In genomic region chr13:77699059-77699680, GRCh38 we compare ENCODE assay signal across 8 cellular contexts. TPM values are rescaled to one million over a fixed set of nuclear protein-coding genes. Genes with fewer than 3 reads are reported as not detected.
DNase-seq lines count a peak whose midpoint lies in the region; ATAC-seq, FAIRE-seq and TF ChIP-seq lines count a peak whose summit lies in the region.

No MANE protein-coding gene starts in this region.

- H3K9me3 Mint-ChIP-seq in activated CD8-positive, alpha-beta memory T cell treated with anti-CD3 and anti-CD28 coated beads, Interleukin-2, amount 10 ng/mL, durations not matched to agents 7 days and 5 days (ENCODE audit: low read depth): no peaks in the 10 kb centered on the region
- H3K9me3 Mint-ChIP-seq in activated naive CD8-positive, alpha-beta T cell treated with anti-CD3 and anti-CD28 coated beads, Interleukin-2, amount 10 ng/mL, durations not matched to agents 7 days and 5 days: no peaks in the 10 kb centered on the region

- no peaks in the 10 kb centered on the region for H4K20me1 ChIP-seq in HepG2 (ENCODE audit: insufficient read depth, low read length)

- no peak overlapping the region for H2AFZ ChIP-seq in HepG2 (ENCODE audit: low read length)

- DNase-seq in activated CD8-positive, alpha-beta memory T cell treated with anti-CD3 and anti-CD28 coated beads, Interleukin-2, amount 10 ng/mL, durations not matched to agents 7 days and 5 days: no peak
- DNase-seq in activated CD8-positive, alpha-beta memory T cell treated with anti-CD3 and anti-CD28 coated beads for 24 hours: no peak
- DNase-seq in activated naive CD8-positive, alpha-beta T cell treated with anti-CD3 and anti-CD28 coated beads, Interleukin-2, amount 10 ng/mL, durations not matched to agents 7 days and 5 days: no peak
- DNase-seq in HepG2 (ENCODE audit: low spot score): no peak
- no peak for DNase-seq in thyroid gland
- no peak for DNase-seq in NCI-H128 (lab: John Stamatoyannopoulos, UW; ENCODE audit: unreplicated experiment)
- DNase-seq in activated CD4-positive, alpha-beta T cell treated with anti-CD3 and anti-CD28 coated beads for 4 hours: no peak

- POLR2A ChIA-PET in activated naive CD8-positive, alpha-beta T cell treated with anti-CD3 and anti-CD28 coated beads, Interleukin-2, amount 10 ng/mL, durations not matched to agents 7 days and 5 days (lab: Charles Lee): interaction anchor here (1.0 kb wide), 1 partner anchor 368 kb away, joined by 3 read pairs; no protein-coding TSS in a partner anchor
- POLR2A ChIA-PET in HepG2 (lab: Yijun Ruan, JAX): no interaction called here

- no peak for TF ChIP-seq RAD21 in HepG2 (CRISPR knock-in tag; IDR thresholded peaks at IDR 0.05)

- H3K27ac Mint-ChIP-seq in activated CD8-positive, alpha-beta memory T cell treated with anti-CD3 and anti-CD28 coated beads, Interleukin-2, amount 10 ng/mL, durations not matched to agents 7 days and 5 days: peak overlapping the region; percentile 96
- peak overlapping the region; percentile 100 for H3K27ac Mint-ChIP-seq in activated naive CD8-positive, alpha-beta T cell treated with anti-CD3 and anti-CD28 coated beads, Interleukin-2, amount 10 ng/mL, durations not matched to agents 7 days and 5 days

- H3K36me3 ChIP-seq in HepG2 (replicated peaks in 1 of 2; ENCODE audit: control insufficient read depth in 1 of 2, insufficient read depth in 2 of 2, low read length in 2 of 2) (no peaks in the 10 kb centered on the region), thyroid gland (no peaks in the 10 kb centered on the region)

- no peak for TF ChIP-seq CTCF in HepG2 (CRISPR knock-in tag; IDR thresholded peaks at IDR 0.05)
- TF ChIP-seq CTCF in thyroid gland (IDR thresholded peaks at IDR 0.05): no peak

- CTCF ChIA-PET in activated CD8-positive, alpha-beta memory T cell treated with anti-CD3 and anti-CD28 coated beads, Interleukin-2, amount 10 ng/mL, durations not matched to agents 7 days and 5 days (lab: Charles Lee): interaction anchor here (1.4 to 3.9 kb wide), 2 partner anchors 30 to 51 kb away, joined by 3 to 18 read pairs; no protein-coding TSS in a partner anchor
- CTCF ChIA-PET in HepG2 (lab: Yijun Ruan, JAX; ENCODE audit: low intra/inter-chr PET ratio, low total read pairs): no interaction called here

- H3K4me3 Mint-ChIP-seq in activated CD8-positive, alpha-beta memory T cell treated with anti-CD3 and anti-CD28 coated beads, Interleukin-2, amount 10 ng/mL, durations not matched to agents 7 days and 5 days: peak overlapping the region; percentile 98
- peak overlapping the region; percentile 100 for H3K4me3 Mint-ChIP-seq in activated naive CD8-positive, alpha-beta T cell treated with anti-CD3 and anti-CD28 coated beads, Interleukin-2, amount 10 ng/mL, durations not matched to agents 7 days and 5 days

- in situ Hi-C loops in HepG2 (cut with HindIII; ENCODE audit: extremely low pct_ligation_motif_present, low pct_unique_long_range_greater_than_20kb): no loop called here

- H3K4me3 ChIP-seq in HepG2 (replicated peaks in 1 of 3; ENCODE audit: insufficient read depth in 1 of 3, low read depth in 2 of 3, low read length in 3 of 3) (peak overlapping the region; percentile 50 to 76 (median 58); a peak in 5 of 6 replicates), thyroid gland (replicated peaks in 1 of 3) (peak overlapping the region; percentile 58 to 81 (median 58))

- H3K36me3 Mint-ChIP-seq in activated CD8-positive, alpha-beta memory T cell treated with anti-CD3 and anti-CD28 coated beads, Interleukin-2, amount 10 ng/mL, durations not matched to agents 7 days and 5 days: peaks cover 6% of the 10 kb centered on the region
- H3K36me3 Mint-ChIP-seq in activated naive CD8-positive, alpha-beta T cell treated with anti-CD3 and anti-CD28 coated beads, Interleukin-2, amount 10 ng/mL, durations not matched to agents 7 days and 5 days: peaks cover 4% of the 10 kb centered on the region

- TF ChIP-seq POLR2A in HepG2 (IDR thresholded peaks at IDR 0.05; ENCODE audit: insufficient read depth in 1 of 2, low read depth in 2 of 2, low read length in 2 of 2) (no peak), thyroid gland (IDR thresholded peaks at IDR 0.05) (no peak)

- H3K4me1 Mint-ChIP-seq in activated CD8-positive, alpha-beta memory T cell treated with anti-CD3 and anti-CD28 coated beads, Interleukin-2, amount 10 ng/mL, durations not matched to agents 7 days and 5 days: peaks cover 28% of the 10 kb centered on the region
- H3K4me1 Mint-ChIP-seq in activated naive CD8-positive, alpha-beta T cell treated with anti-CD3 and anti-CD28 coated beads, Interleukin-2, amount 10 ng/mL, durations not matched to agents 7 days and 5 days: peaks cover 29% of the 10 kb centered on the region

- H3K27ac ChIP-seq in HepG2 (ENCODE audit: extremely low read length, insufficient read depth, low read length) (no peak overlapping the region), thyroid gland (no peak overlapping the region)

- H3K9me3 ChIP-seq in HepG2 (ENCODE audit: low read length): no peaks in the 10 kb centered on the region
- H3K9me3 ChIP-seq in thyroid gland: no peaks in the 10 kb centered on the region

- peak overlapping the region; percentile 96 for H3K4me2 ChIP-seq in HepG2 (ENCODE audit: low read depth, low read length)

- no peak overlapping the region for H3K9ac ChIP-seq in HepG2 (ENCODE audit: insufficient read depth, low read depth, low read length)

- no peak for TF ChIP-seq EP300 in HepG2 (IDR thresholded peaks at IDR 0.05; ENCODE audit: low read depth in 2 of 2, low read length in 2 of 2)
- TF ChIP-seq EP300 in HepG2 (CRISPR knock-in tag; IDR thresholded peaks at IDR 0.05; ENCODE audit: borderline replicate concordance): no peak

- no peaks in the 10 kb centered on the region for H3K79me2 ChIP-seq in HepG2 (ENCODE audit: insufficient read depth, low read length)

- 1% methylated on average over 4 of the region's 4 CpGs for WGBS in HepG2 (ENCODE audit: low lambda C conversion rate)
- 3 to 4% methylated on average over 4 of the region's 4 CpGs for WGBS in thyroid gland, 2 donors

- H3K27me3 ChIP-seq in HepG2 (ENCODE audit: control insufficient read depth in 1 of 2, insufficient read depth in 2 of 2, low read length in 2 of 2) (peaks cover 3 to 21% of the 10 kb centered on the region in 2 experiments; a peak in 3 of 5 replicates), thyroid gland (no peaks in the 10 kb centered on the region)

- ATAC-seq in activated CD8-positive, alpha-beta memory T cell treated with anti-CD3 and anti-CD28 coated beads, Interleukin-2, amount 10 ng/mL, durations not matched to agents 7 days and 5 days: no peak
- no peak for ATAC-seq in activated naive CD8-positive, alpha-beta T cell treated with anti-CD3 and anti-CD28 coated beads, Interleukin-2, amount 10 ng/mL, durations not matched to agents 7 days and 5 days (ENCODE audit: low read depth)
- no peak for ATAC-seq in HepG2
- no peak for ATAC-seq in GM18520 (IDR thresholded peaks at IDR 0.05; ENCODE audit: unreplicated experiment)

- H3K27me3 Mint-ChIP-seq in activated CD8-positive, alpha-beta memory T cell treated with anti-CD3 and anti-CD28 coated beads, Interleukin-2, amount 10 ng/mL, durations not matched to agents 7 days and 5 days: peaks cover 8% of the 10 kb centered on the region
- H3K27me3 Mint-ChIP-seq in activated naive CD8-positive, alpha-beta T cell treated with anti-CD3 and anti-CD28 coated beads, Interleukin-2, amount 10 ng/mL, durations not matched to agents 7 days and 5 days: peaks cover 9% of the 10 kb centered on the region

- no TSS peak for BruUV-seq in HepG2 (replicated peaks; lab: Mats Ljungman, UMichigan)

- no peak for FAIRE-seq in HepG2 (lab: Jason Lieb, UNC)

- intact Hi-C loops in HepG2 (cut with micrococcal nuclease; ENCODE audit: unreplicated experiment): loop anchor here (5.0 kb wide), 1 partner anchor 372 kb away; the partner anchor contains the start of gene MYCBP2
- intact Hi-C loops in thyroid gland (cut with DNase I): no loop called here

- H3K4me1 ChIP-seq in HepG2 (ENCODE audit: insufficient read depth, low read length) (no peaks in the 10 kb centered on the region; the same call in 1 of the 2 replicates), thyroid gland (peaks cover 0 to 19% of the 10 kb centered on the region in 2 donors)

TF ChIP-seq in HepG2, 621 proteins besides CTCF, POLR2A, EP300 and RAD21 (continues in another document):
- no peak for TF ChIP-seq ZNF557 (CRISPR knock-in tag; IDR thresholded peaks at IDR 0.05)
- no peak for TF ChIP-seq ZNF782 (CRISPR knock-in tag; IDR thresholded peaks at IDR 0.05; ENCODE audit: borderline replicate concordance)
- no peak for TF ChIP-seq TAF15 (IDR thresholded peaks at IDR 0.05; ENCODE audit: low read depth, low read length, poor library complexity, severe bottlenecking)
- TF ChIP-seq RBM22 (optimal IDR thresholded peaks at IDR 0.05; ENCODE audit: low read length): no peak

RNA-seq across cellular contexts. Expression of gene SLAIN1, which starts 1.7 kb away (rescaled TPM):
- 10 to 100 TPM; 40.1 to 44.2 TPM for total RNA-seq in activated CD8-positive, alpha-beta memory T cell treated with anti-CD3 and anti-CD28 coated beads, Interleukin-2, amount 10 ng/mL, durations not matched to agents 7 days and 5 days
- 10 to 100 TPM; 31.1 to 33.0 TPM for total RNA-seq in activated naive CD8-positive, alpha-beta T cell treated with anti-CD3 and anti-CD28 coated beads, Interleukin-2, amount 10 ng/mL, durations not matched to agents 7 days and 5 days
- total RNA-seq in HepG2 (2016; rRNA removed; fragmentation: Illumina TruSeq; extraction: Trizol) (4.5 and 4.8 TPM in 2 replicates), thyroid gland (10 to 100 TPM; 19.5 to 30.1 (median 25.4) TPM)
- total RNA-seq in HepG2 (2016; cell fraction: cytosol; rRNA removed; fragmentation: Illumina TruSeq; extraction: Trizol; ENCODE audit: low read depth): 8.0 and 11.8 TPM in 2 replicates
- 4.1 and 4.7 TPM in 2 replicates for total RNA-seq in HepG2 (2016; cell fraction: insoluble cytoplasmic fraction; rRNA removed; fragmentation: Illumina TruSeq; extraction: Trizol)
- total RNA-seq in HepG2 (2016; cell fraction: membrane; rRNA removed; fragmentation: Illumina TruSeq; extraction: Trizol): 5.1 and 5.5 TPM in 2 replicates
- 3.3 and 4.7 TPM in 2 replicates for total RNA-seq in HepG2 (2016; cell fraction: nucleus; rRNA removed; fragmentation: Illumina TruSeq; extraction: Trizol)
- polyA plus RNA-seq in HepG2 (2011; rRNA removed): 1.2 and 1.8 TPM in 2 replicates
- 0.78 and 1.3 TPM in 2 replicates for polyA plus RNA-seq in HepG2 (2011; cell fraction: cytosol; rRNA removed)
- 0.79 and 1.1 TPM in 2 replicates for polyA plus RNA-seq in HepG2 (2011; cell fraction: nucleus; rRNA removed)
- polyA plus RNA-seq in HepG2 (2012): 0.92 and 1.4 TPM in 2 replicates
- 0.81 and 1.3 TPM in 2 replicates for polyA plus RNA-seq in HepG2 (2016; cell fraction: cytosol; fragmentation: Illumina TruSeq; extraction: Trizol; ENCODE audit: low read depth)
- polyA plus RNA-seq in HepG2 (2016; cell fraction: insoluble cytoplasmic fraction; fragmentation: Illumina TruSeq; extraction: Trizol; ENCODE audit: low read depth): 5.2 and 5.8 TPM in 2 replicates
- 2.1 and 2.7 TPM in 2 replicates for polyA plus RNA-seq in HepG2 (2016; cell fraction: membrane; fragmentation: Illumina TruSeq; extraction: Trizol; ENCODE audit: low read depth)
- 3.1 and 3.3 TPM in 2 replicates for polyA plus RNA-seq in HepG2 (2016; cell fraction: nucleus; fragmentation: Illumina TruSeq; extraction: Trizol; ENCODE audit: insufficient read depth, low read depth)
- polyA minus RNA-seq in HepG2 (2011; rRNA and poly(A)+ RNA removed; ENCODE audit: low replicate concordance): 1.9 TPM in 1 of 2 replicates, not detected in the other
- polyA minus RNA-seq in HepG2 (2011; cell fraction: cytosol; rRNA and poly(A)+ RNA removed): 0.89 and 1.6 TPM in 2 replicates
- polyA minus RNA-seq in HepG2 (2011; cell fraction: nucleus; rRNA and poly(A)+ RNA removed): 6.5 and 8.0 TPM in 2 replicates
